1 cellular context compared by ENCODE assay signal in genomic region chr19:53517114-53517741, GRCh38.
TF ChIP-seq lines count a peak whose summit lies in the region.

No MANE protein-coding gene starts in this region.

TF ChIP-seq in K562, 482 proteins besides CTCF, POLR2A, EP300 and RAD21 (continued from another document and continues in another):
- TF ChIP-seq ADNP (tag; IDR thresholded peaks at IDR 0.05) (peak; percentile 62; the same call in 1 of the 2 replicates), ZBTB11 (CRISPR knock-in tag; IDR thresholded peaks at IDR 0.05) (peak in 1 of 3 experiments; percentile 91; a peak in 2 of 6 replicates), ZNF717 (CRISPR knock-in tag; IDR thresholded peaks at IDR 0.05) (no peak), HINFP (tag; conservative IDR thresholded peaks at IDR 0.05; ENCODE audit: low read depth) (peak; percentile 88), ZNF583 (CRISPR knock-in tag; IDR thresholded peaks at IDR 0.05) (peak; percentile 99), NFIC (IDR thresholded peaks at IDR 0.05) (peak; percentile 89), ARID2 (IDR thresholded peaks at IDR 0.05) (no peak), FOSL1 (tag; conservative IDR thresholded peaks at IDR 0.05) (peak; percentile 56), ETV1 (tag; conservative IDR thresholded peaks at IDR 0.05; ENCODE audit: low read depth) (peak; percentile 75; the same call in 1 of the 2 replicates), ZBTB17 (CRISPR knock-in tag; IDR thresholded peaks at IDR 0.05) (peak; percentile 95), TEAD4 (IDR thresholded peaks at IDR 0.05; ENCODE audit: low read length) (peak; percentile 97), TEAD4 (CRISPR knock-in tag; IDR thresholded peaks at IDR 0.05; ENCODE audit: borderline replicate concordance) (no peak), HOXB6 (CRISPR knock-in tag; IDR thresholded peaks at IDR 0.05; ENCODE audit: borderline replicate concordance) (peak; percentile 87; the same call in 1 of the 2 replicates), MAZ (CRISPR knock-in tag; conservative IDR thresholded peaks at IDR 0.05 in 1 of 2, IDR thresholded peaks at IDR 0.05 in 1 of 2) (peak in 1 of 2 experiments; percentile 96; a peak in 2 of 4 replicates), HES1 (IDR thresholded peaks at IDR 0.05; ENCODE audit: low read depth) (peak; percentile 32; the same call in 1 of the 2 replicates), TSHZ1 (CRISPR knock-in tag; IDR thresholded peaks at IDR 0.05) (peak; percentile 85), NR2F6 (CRISPR knock-in tag; IDR thresholded peaks at IDR 0.05) (peak; percentile 91), CXXC5 (CRISPR knock-in tag; IDR thresholded peaks at IDR 0.05) (peak; percentile 86), ATF4 (CRISPR knock-in tag; IDR thresholded peaks at IDR 0.05) (peak; percentile 90), DDX20 (tag; IDR thresholded peaks at IDR 0.05; ENCODE audit: low read depth) (peak; percentile 88), ZNF696 (CRISPR knock-in tag; conservative IDR thresholded peaks at IDR 0.05) (no peak), CBX8 (IDR thresholded peaks at IDR 0.05; ENCODE audit: borderline replicate concordance, extremely low read depth, low read depth, low read length, poor library complexity, severe bottlenecking) (no peak), SMAD4 (CRISPR knock-in tag; conservative IDR thresholded peaks at IDR 0.05) (peak; percentile 82), ERF (CRISPR knock-in tag; IDR thresholded peaks at IDR 0.05) (peak; percentile 76; the same call in 1 of the 2 replicates), MEF2D (tag; conservative IDR thresholded peaks at IDR 0.05; ENCODE audit: low read depth) (peak; percentile 97), ZSCAN32 (CRISPR knock-in tag; IDR thresholded peaks at IDR 0.05) (0 out of 2 replicates have a peak, but pooled peaks have one; percentile 62), IRF1 (CRISPR knock-in tag; IDR thresholded peaks at IDR 0.05; ENCODE audit: borderline replicate concordance) (no peak), MYC (IDR thresholded peaks at IDR 0.05; ENCODE audit: low read depth, low read length) (no peak), MYC (CRISPR knock-in tag; IDR thresholded peaks at IDR 0.05; ENCODE audit: borderline replicate concordance, low read depth) (peak; percentile 83; the same call in 1 of the 2 replicates), ZBTB34 (CRISPR knock-in tag; IDR thresholded peaks at IDR 0.05) (peak; percentile 74; the same call in 1 of the 2 replicates), STAT5A (IDR thresholded peaks at IDR 0.05; ENCODE audit: borderline replicate concordance, low read length) (peak; percentile 76), ZBTB9 (CRISPR knock-in tag; IDR thresholded peaks at IDR 0.05) (peak; percentile 97), HSF4 (CRISPR knock-in tag; IDR thresholded peaks at IDR 0.05; ENCODE audit: borderline replicate concordance) (peak; percentile 98), MBD1 (CRISPR knock-in tag; IDR thresholded peaks at IDR 0.05) (0 out of 2 replicates have a peak, but pooled peaks have one; percentile 64), THRB (CRISPR knock-in tag; conservative IDR thresholded peaks at IDR 0.05) (peak; percentile 96), TAL1 (IDR thresholded peaks at IDR 0.05) (peak; percentile 92), FUS (optimal IDR thresholded peaks at IDR 0.05; ENCODE audit: low read depth, low read length) (no peak), MXD1 (CRISPR knock-in tag; IDR thresholded peaks at IDR 0.05; ENCODE audit: borderline replicate concordance, poor library complexity, severe bottlenecking) (peak; percentile 69), ZNF778 (CRISPR knock-in tag; IDR thresholded peaks at IDR 0.05) (no peak), CREB3 (tag; conservative IDR thresholded peaks at IDR 0.05; ENCODE audit: low read depth) (peak; percentile 98)
